ENCODE assay signal across 8 cellular contexts in genomic region chr5:43514816-43515677, GRCh38. TPM values are rescaled to one million over a fixed set of nuclear protein-coding genes. Genes with fewer than 3 reads are reported as not detected.
A peak's percentile ranks its signal among the peaks of the same experiment; 100 is the strongest.
DNase-seq lines count a peak whose midpoint lies in the region; ATAC-seq and TF ChIP-seq lines count a peak whose summit lies in the region.

Gene C5orf34 (minus strand): TSS chr5:43515148. CDS start chr5:43509339, 5,809 bp downstream.

- H3K4me3 ChIP-seq in right cardiac atrium (ENCODE audit: low read length) (peak within 1 kb of the TSS; percentile 97), uterus (peak within 1 kb of the TSS; percentile 54 to 57)

- no peaks in the 10 kb centered on the region for H3K27me3 Mint-ChIP-seq in T-helper 17 cell

- H3K4me1 ChIP-seq in right cardiac atrium (ENCODE audit: control insufficient read depth, insufficient read depth, low read length) = peaks cover 3% of the 10 kb centered on the region
- peaks cover 0 to 5% of the 10 kb centered on the region in 2 donors for H3K4me1 ChIP-seq in uterus

- ATAC-seq in GM18499 (IDR thresholded peaks at IDR 0.05; ENCODE audit: insufficient read depth, unreplicated experiment) (peak; percentile 90), HG02938 (IDR thresholded peaks at IDR 0.05; ENCODE audit: unreplicated experiment) (peak; percentile 98), T-helper 17 cell (peak; percentile 94), right cardiac atrium (peak; percentile 100)

- intact Hi-C loops in right cardiac atrium (cut with DNase I) (loop anchor here in 1 of 4 donors (10.0 kb wide), 1 partner anchor 200 kb away; the partner anchor contains the start of gene HMGCS1), uterus (cut with DNase I; ENCODE audit: low total_unique reads) (no loop called here)

- WGBS in right cardiac atrium = under 1% methylated on average over 35 of the region's 35 CpGs

- no peaks in the 10 kb centered on the region for H3K36me3 ChIP-seq in uterus

- H3K27me3 ChIP-seq in right cardiac atrium (ENCODE audit: control insufficient read depth, insufficient read depth) (no peaks in the 10 kb centered on the region), uterus (no peaks in the 10 kb centered on the region)

- peak within 1 kb of the TSS; percentile 91 for H3K4me3 Mint-ChIP-seq in T-helper 17 cell

- peaks cover 4% of the 10 kb centered on the region for H3K36me3 Mint-ChIP-seq in T-helper 17 cell (ENCODE audit: low read depth)

- peak; percentile 96 for DNase-seq in NCI-H1694 treated with DMSO at 0.1 percent for 48 hours (lab: John Stamatoyannopoulos, UW)
- peak; percentile 88 to 93 (median 88) for DNase-seq in T-helper 17 cell
- peak; percentile 33 to 97 (median 90) for DNase-seq in anterior cingulate cortex (lab: John Stamatoyannopoulos, UW)
- DNase-seq in right cardiac atrium = peak; percentile 96 to 98 (median 98)
- DNase-seq in pulmonary artery endothelial cell (ENCODE audit: low read depth, low spot score) = peak; percentile 79
- DNase-seq in uterus = peak; percentile 96 to 97

- H3K9me3 ChIP-seq in T-helper 17 cell (ENCODE audit: control insufficient read depth, low read length, poor library complexity, severe bottlenecking) (no peaks in the 10 kb centered on the region), right cardiac atrium (ENCODE audit: control insufficient read depth, low read length) (no peaks in the 10 kb centered on the region), uterus (no peaks in the 10 kb centered on the region)

- H3K27ac Mint-ChIP-seq in T-helper 17 cell = peak within 1 kb of the TSS; percentile 97

- peaks cover 25% of the 10 kb centered on the region for H3K4me1 Mint-ChIP-seq in T-helper 17 cell

- peak; percentile 50 to 58 for TF ChIP-seq POLR2A in uterus (IDR thresholded peaks at IDR 0.05)

- peak within 1 kb of the TSS; percentile 91 for H3K27ac ChIP-seq in right cardiac atrium (ENCODE audit: low read length)
- peak within 1 kb of the TSS; percentile 79 to 84 for H3K27ac ChIP-seq in uterus

- peak in 1 of 4 experiments; percentile 29 for TF ChIP-seq CTCF in uterus (IDR thresholded peaks at IDR 0.05)

RNA-seq across cellular contexts. Expression of gene C5orf34, which starts in this region (rescaled TPM):
- total RNA-seq in T-helper 17 cell (1 to 10 TPM in 1 of 2 donors, under 1 TPM in 1; 0.99 to 1.6 TPM), right cardiac atrium (1 to 10 TPM in 1 of 4 donors, under 1 TPM in 3; 0.40 to 1.5 (median 0.52) TPM), pulmonary artery endothelial cell (4.2 and 5.4 TPM in 2 replicates), uterus (1 to 10 TPM in 3 of 4 donors, under 1 TPM in 1; 0.29 to 7.7 (median 2.3) TPM)
- 0.41 TPM for polyA plus RNA-seq in right cardiac atrium

Comparison
In these comparisons a context has a peak if more than half of its experiments do, and no peak if none do; other contexts are left out.
1. Peak in every context shown above with its lines: DNase-seq, ATAC-seq, H3K4me3 ChIP-seq and H3K27ac ChIP-seq.